10 cellular contexts compared by ENCODE assay signal in genomic region chr16:11094838-11095565, GRCh38.
DNase-seq lines count a peak whose midpoint lies in the region; ATAC-seq and TF ChIP-seq lines count a peak whose summit lies in the region.
"Had no signal": no experiment of that assay in that cellular context is flagged by ENCODE, and none has a peak within 500 bp of the region (broad histone marks: within the 10 kb centered on the region; RNA-seq: fewer than 3 reads in every experiment).

No MANE protein-coding gene starts in this region.

- H3K14ac ChIP-seq in trophoblast cell (ENCODE audit: low read length) = no peak overlapping the region

- H3K36me3 ChIP-seq in Caco-2 (ENCODE audit: control insufficient read depth, insufficient read depth, low read length) (no peaks in the 10 kb centered on the region; the same call in none of the 2 replicates), trophoblast cell (ENCODE audit: control insufficient read depth in 1 of 2, insufficient read depth in 2 of 2, low read length in 2 of 2) (peaks cover 2 to 5% of the 10 kb centered on the region in 2 experiments), right lobe of liver (peaks cover 0 to 2% (median 0%) of the 10 kb centered on the region in 4 donors)

- H3K79me2 ChIP-seq in trophoblast cell (ENCODE audit: control insufficient read depth, insufficient read depth, low read length, poor library complexity) = no peaks in the 10 kb centered on the region

- no peaks in the 10 kb centered on the region for H3K27me3 Mint-ChIP-seq in Caco-2 (ENCODE audit: insufficient read depth, unreplicated experiment)
- no peaks in the 10 kb centered on the region for H3K27me3 Mint-ChIP-seq in activated naive CD8-positive, alpha-beta T cell

- no peak overlapping the region for H4K91ac ChIP-seq in trophoblast cell (ENCODE audit: low read depth, low read length)

- H4K8ac ChIP-seq in trophoblast cell (ENCODE audit: low read depth, low read length) = no peak overlapping the region

- no peak overlapping the region for H3K4ac ChIP-seq in trophoblast cell (ENCODE audit: low read depth, low read length)

- TF ChIP-seq POLR2A in right lobe of liver (IDR thresholded peaks at IDR 0.05) = no peak

- H2BK12ac ChIP-seq in trophoblast cell (ENCODE audit: low read length) = peak overlapping the region; percentile 34

- H3K23ac ChIP-seq in trophoblast cell (ENCODE audit: low read length) = no peak overlapping the region

- H3K27ac Mint-ChIP-seq in Caco-2 (ENCODE audit: unreplicated experiment) = peak overlapping the region; percentile 18
- peak overlapping the region; percentile 99 for H3K27ac Mint-ChIP-seq in activated naive CD8-positive, alpha-beta T cell

- POLR2A ChIA-PET in Caco-2 (lab: Charles Lee) = no interaction called here

- H3K9me3 ChIP-seq in Caco-2 (no peaks in the 10 kb centered on the region), trophoblast cell (ENCODE audit: insufficient read depth, low read depth, low read length) (no peaks in the 10 kb centered on the region), right lobe of liver (no peaks in the 10 kb centered on the region)

- TF ChIP-seq CTCF in Caco-2 (IDR thresholded peaks at IDR 0.05; ENCODE audit: insufficient read depth in 1 of 2, low read depth in 1 of 2, low read length in 1 of 2, severe bottlenecking in 1 of 2, unreplicated experiment in 1 of 2) = no peak
- TF ChIP-seq CTCF in right lobe of liver (IDR thresholded peaks at IDR 0.05) = no peak

- no CpG with 5 or more reads among the region's 11 CpGs for WGBS in trophoblast cell (ENCODE audit: extremely low coverage, insufficient coverage, insufficient read length)
- WGBS in right lobe of liver (ENCODE audit: insufficient coverage, low coverage, low lambda C conversion rate, missing lambda C conversion rate) = 87% methylated on average over 10 of the region's 11 CpGs

- peaks cover 7% of the 10 kb centered on the region for H3K4me1 Mint-ChIP-seq in Caco-2 (ENCODE audit: low read depth, unreplicated experiment)
- H3K4me1 Mint-ChIP-seq in activated naive CD8-positive, alpha-beta T cell (ENCODE audit: low read depth) = peaks cover 66% of the 10 kb centered on the region

- H3K4me1 ChIP-seq in Caco-2 (no peaks in the 10 kb centered on the region), trophoblast cell (ENCODE audit: control insufficient read depth in 1 of 2, insufficient read depth in 2 of 2, low read length in 2 of 2) (peaks cover 13 to 17% of the 10 kb centered on the region in 2 experiments), right lobe of liver (no peaks in the 10 kb centered on the region)

- H4K12ac ChIP-seq in trophoblast cell (ENCODE audit: low read depth, low read length) = no peak overlapping the region

- CTCF ChIA-PET in Caco-2 (lab: Charles Lee) = no interaction called here

- H2BK5ac ChIP-seq in trophoblast cell (ENCODE audit: low read depth, low read length, poor library complexity) = no peak overlapping the region

- H3K27me3 ChIP-seq in Caco-2 (replicated peaks; ENCODE audit: control insufficient read depth, insufficient read depth, low read length) (no peaks in the 10 kb centered on the region), trophoblast cell (ENCODE audit: insufficient read depth, low read length) (no peaks in the 10 kb centered on the region), right lobe of liver (no peaks in the 10 kb centered on the region)

- H3K27ac ChIP-seq in trophoblast cell (ENCODE audit: low read depth, low read length) = no peak overlapping the region
- H3K27ac ChIP-seq in right lobe of liver = no peak overlapping the region

- peak; percentile 22 for ATAC-seq in HG03432 (IDR thresholded peaks at IDR 0.05; ENCODE audit: unreplicated experiment)
- ATAC-seq in right lobe of liver = no peak
- no peak for ATAC-seq in GM18858 (IDR thresholded peaks at IDR 0.05; ENCODE audit: unreplicated experiment)
- no peak for ATAC-seq in HG02973 (IDR thresholded peaks at IDR 0.05; ENCODE audit: unreplicated experiment)

- peaks cover 8% of the 10 kb centered on the region for H3K79me1 ChIP-seq in trophoblast cell (ENCODE audit: low read length)

- BruUV-seq in Caco-2 (replicated peaks; lab: Mats Ljungman, UMichigan) = no TSS peak

- no peaks in the 10 kb centered on the region for H3K36me3 Mint-ChIP-seq in Caco-2 (ENCODE audit: insufficient read depth, unreplicated experiment)
- H3K36me3 Mint-ChIP-seq in activated naive CD8-positive, alpha-beta T cell = no peaks in the 10 kb centered on the region

- DNase-seq in Caco-2 = no peak
- DNase-seq in trophoblast cell = no peak
- DNase-seq in right lobe of liver = no peak
- DNase-seq in NCI-H524 (lab: John Stamatoyannopoulos, UW) = no peak
- DNase-seq: DMS53, NCI-H1930 had no signal

- no peak overlapping the region for H3K18ac ChIP-seq in trophoblast cell (ENCODE audit: low read length)

- no peak overlapping the region for H3K9ac ChIP-seq in trophoblast cell (ENCODE audit: low read length)

- no peak overlapping the region for H2AFZ ChIP-seq in trophoblast cell (ENCODE audit: insufficient read depth, low read length, poor library complexity)

- H3K9me3 Mint-ChIP-seq in Caco-2 (ENCODE audit: unreplicated experiment) = no peaks in the 10 kb centered on the region
- no peaks in the 10 kb centered on the region for H3K9me3 Mint-ChIP-seq in activated naive CD8-positive, alpha-beta T cell (ENCODE audit: low read depth)

- H3K4me3 ChIP-seq in Caco-2 (ENCODE audit: low read depth, low read length) = no peak overlapping the region
- H3K4me3 ChIP-seq in trophoblast cell (ENCODE audit: low read depth, low read length) = no peak overlapping the region
- no peak overlapping the region for H3K4me3 ChIP-seq in right lobe of liver

- H3K4me2 ChIP-seq in trophoblast cell (ENCODE audit: low read length) = no peak overlapping the region

- no peak overlapping the region for H2AK5ac ChIP-seq in trophoblast cell (ENCODE audit: low read length)

- H3K4me3 Mint-ChIP-seq in Caco-2 (ENCODE audit: unreplicated experiment) = no peak overlapping the region
- peak overlapping the region; percentile 78 for H3K4me3 Mint-ChIP-seq in activated naive CD8-positive, alpha-beta T cell

- H2BK120ac ChIP-seq in trophoblast cell (ENCODE audit: insufficient read depth, low read length, poor library complexity) = no peak overlapping the region

- intact Hi-C loops in Caco-2 (cut with micrococcal nuclease; ENCODE audit: unreplicated experiment) = no loop called here
- intact Hi-C loops in right lobe of liver (cut with DNase I) = no loop called here
